15 cellular contexts compared by ENCODE assay signal in genomic region chr11:104657083-104657482, GRCh38.
DNase-seq lines count a peak whose midpoint lies in the region; ATAC-seq and TF ChIP-seq lines count a peak whose summit lies in the region.
"Had no signal": no experiment of that assay in that cellular context is flagged by ENCODE, and none has a peak within 500 bp of the region (broad histone marks: within the 10 kb centered on the region; RNA-seq: fewer than 3 reads in every experiment).

No MANE protein-coding gene starts in this region.

- intact Hi-C loops in natural killer cell (cut with micrococcal nuclease), result no loop called here

- H3K27me3 Mint-ChIP-seq in activated T-cell treated with anti-CD3 and anti-CD28 coated beads, Interleukin-2, amount 50 U/mL, for 4 hours (ENCODE audit: low read depth), result no peaks in the 10 kb centered on the region
- H3K27me3 Mint-ChIP-seq in natural killer cell treated with Interleukin-12 subunit alpha and Interleukin-12 subunit beta and Interleukin-15 and Interleukin-18, amount 100 ng/mL, for 72 hours, result no peaks in the 10 kb centered on the region
- peaks cover 0 to 7% of the 10 kb centered on the region in 2 donors for H3K27me3 Mint-ChIP-seq in natural killer cell (ENCODE audit: low read depth in 2 of 2)
- H3K27me3 Mint-ChIP-seq in activated naive CD8-positive, alpha-beta T cell treated with anti-CD3 and anti-CD28 coated beads, Interleukin-2, amount 50 U/mL, for 24 hours, result no peaks in the 10 kb centered on the region
- H3K27me3 Mint-ChIP-seq: CD8-positive, alpha-beta memory T cell had no signal

- H3K9me3 Mint-ChIP-seq in activated T-cell treated with anti-CD3 and anti-CD28 coated beads, Interleukin-2, amount 50 U/mL, for 4 hours, result no peaks in the 10 kb centered on the region
- no peaks in the 10 kb centered on the region for H3K9me3 Mint-ChIP-seq in natural killer cell treated with Interleukin-12 subunit alpha and Interleukin-12 subunit beta and Interleukin-15 and Interleukin-18, amount 100 ng/mL, for 72 hours
- no peaks in the 10 kb centered on the region for H3K9me3 Mint-ChIP-seq in natural killer cell
- H3K9me3 Mint-ChIP-seq in activated naive CD8-positive, alpha-beta T cell treated with anti-CD3 and anti-CD28 coated beads, Interleukin-2, amount 50 U/mL, for 24 hours, result peaks cover 4% of the 10 kb centered on the region
- H3K9me3 Mint-ChIP-seq: CD8-positive, alpha-beta memory T cell; HFFc6 had no signal

- no peak overlapping the region for H3K4me3 Mint-ChIP-seq in activated T-cell treated with anti-CD3 and anti-CD28 coated beads, Interleukin-2, amount 50 U/mL, for 4 hours
- H3K4me3 Mint-ChIP-seq in natural killer cell treated with Interleukin-12 subunit alpha and Interleukin-12 subunit beta and Interleukin-15 and Interleukin-18, amount 100 ng/mL, for 72 hours, result peak overlapping the region; percentile 43
- H3K4me3 Mint-ChIP-seq in natural killer cell, result no peak overlapping the region
- no peak overlapping the region for H3K4me3 Mint-ChIP-seq in activated naive CD8-positive, alpha-beta T cell treated with anti-CD3 and anti-CD28 coated beads, Interleukin-2, amount 50 U/mL, for 24 hours
- H3K4me3 Mint-ChIP-seq: CD14-positive monocyte; CD8-positive, alpha-beta memory T cell; HFFc6 had no signal

- ATAC-seq in activated CD4-positive, CD25-positive, alpha-beta regulatory T cell treated with anti-CD3 and anti-CD28 coated beads, Interleukin-2, amount 50 U/mL, for 24 hours, result peak; percentile 87 to 92
- peak; percentile 23 to 75 for ATAC-seq in activated T-cell treated with anti-CD3 and anti-CD28 coated beads, Interleukin-2, amount 50 U/mL, for 4 hours
- ATAC-seq in natural killer cell treated with Interleukin-12 subunit alpha and Interleukin-12 subunit beta and Interleukin-15 and Interleukin-18, amount 100 ng/mL, for 72 hours, result peak; percentile 65 to 76
- ATAC-seq in natural killer cell, result no peak
- peak; percentile 69 for ATAC-seq in activated naive CD8-positive, alpha-beta T cell treated with anti-CD3 and anti-CD28 coated beads, Interleukin-2, amount 50 U/mL, for 24 hours

- no peak for TF ChIP-seq CTCF in natural killer cell (IDR thresholded peaks at IDR 0.05)

- peaks cover 15% of the 10 kb centered on the region for H3K4me1 Mint-ChIP-seq in activated T-cell treated with anti-CD3 and anti-CD28 coated beads, Interleukin-2, amount 50 U/mL, for 4 hours (ENCODE audit: low read depth)
- H3K4me1 Mint-ChIP-seq in natural killer cell treated with Interleukin-12 subunit alpha and Interleukin-12 subunit beta and Interleukin-15 and Interleukin-18, amount 100 ng/mL, for 72 hours (ENCODE audit: low read depth in 2 of 2), result peaks cover 15 to 50% of the 10 kb centered on the region in 2 donors
- H3K4me1 Mint-ChIP-seq in natural killer cell, result peaks cover 17 to 18% of the 10 kb centered on the region in 2 donors
- peaks cover 17% of the 10 kb centered on the region for H3K4me1 Mint-ChIP-seq in activated naive CD8-positive, alpha-beta T cell treated with anti-CD3 and anti-CD28 coated beads, Interleukin-2, amount 50 U/mL, for 24 hours

- H3K27ac Mint-ChIP-seq in natural killer cell treated with Interleukin-12 subunit alpha and Interleukin-12 subunit beta and Interleukin-15 and Interleukin-18, amount 100 ng/mL, for 72 hours, result peak overlapping the region; percentile 17 to 73
- no peak overlapping the region for H3K27ac Mint-ChIP-seq in natural killer cell
- H3K27ac Mint-ChIP-seq in activated naive CD8-positive, alpha-beta T cell treated with anti-CD3 and anti-CD28 coated beads, Interleukin-2, amount 50 U/mL, for 24 hours, result no peak overlapping the region
- H3K27ac Mint-ChIP-seq: CD14-positive monocyte; CD8-positive, alpha-beta memory T cell; HFFc6 had no signal

- DNase-seq in activated CD4-positive, CD25-positive, alpha-beta regulatory T cell treated with anti-CD3 and anti-CD28 coated beads, Interleukin-2, amount 50 U/mL, for 72 hours, result no peak
- no peak for DNase-seq in activated T-cell treated with anti-CD3 and anti-CD28 coated beads, Interleukin-2, amount 50 U/mL, for 4 hours
- DNase-seq in activated T-cell treated with anti-CD3 and anti-CD28 coated beads for 4 hours (no peak), natural killer cell (no peak), pons (ENCODE audit: low spot score) (no peak)
- DNase-seq in natural killer cell treated with Interleukin-12 subunit alpha and Interleukin-12 subunit beta and Interleukin-15 and Interleukin-18, amount 100 ng/mL, for 72 hours (ENCODE audit: low spot score), result no peak
- no peak for DNase-seq in activated naive CD8-positive, alpha-beta T cell treated with anti-CD3 and anti-CD28 coated beads, Interleukin-2, amount 50 U/mL, for 24 hours
- DNase-seq: Caco-2; CD8-positive, alpha-beta memory T cell; DMS53; GF-D8; HCEC 1CT; HFFc6 had no signal

- H3K36me3 Mint-ChIP-seq in activated T-cell treated with anti-CD3 and anti-CD28 coated beads, Interleukin-2, amount 50 U/mL, for 4 hours (ENCODE audit: insufficient read depth), result no peaks in the 10 kb centered on the region
- H3K36me3 Mint-ChIP-seq in natural killer cell treated with Interleukin-12 subunit alpha and Interleukin-12 subunit beta and Interleukin-15 and Interleukin-18, amount 100 ng/mL, for 72 hours, result peaks cover 11% of the 10 kb centered on the region
- H3K36me3 Mint-ChIP-seq in natural killer cell, result no peaks in the 10 kb centered on the region
- no peaks in the 10 kb centered on the region for H3K36me3 Mint-ChIP-seq in activated naive CD8-positive, alpha-beta T cell treated with anti-CD3 and anti-CD28 coated beads, Interleukin-2, amount 50 U/mL, for 24 hours (ENCODE audit: low read depth)
- H3K36me3 Mint-ChIP-seq: CD14-positive monocyte had no signal

Comparison
In these comparisons a context has a peak if more than half of its experiments do, and no peak if none do; other contexts are left out.
1. ATAC-seq: peak in activated CD4-positive, CD25-positive, alpha-beta regulatory T cell treated with anti-CD3 and anti-CD28 coated beads, Interleukin-2, amount 50 U/mL, for 24 hours (2 of 2), activated T-cell treated with anti-CD3 and anti-CD28 coated beads, Interleukin-2, amount 50 U/mL, for 4 hours (2 of 2), natural killer cell treated with Interleukin-12 subunit alpha and Interleukin-12 subunit beta and Interleukin-15 and Interleukin-18, amount 100 ng/mL, for 72 hours (2 of 2) and activated naive CD8-positive, alpha-beta T cell treated with anti-CD3 and anti-CD28 coated beads, Interleukin-2, amount 50 U/mL, for 24 hours (single experiment); none in natural killer cell (0 of 3).
2. H3K27ac Mint-ChIP-seq: peak in natural killer cell treated with Interleukin-12 subunit alpha and Interleukin-12 subunit beta and Interleukin-15 and Interleukin-18, amount 100 ng/mL, for 72 hours (2 of 2); none in natural killer cell (0 of 2) and activated naive CD8-positive, alpha-beta T cell treated with anti-CD3 and anti-CD28 coated beads, Interleukin-2, amount 50 U/mL, for 24 hours (single experiment).